In the genomic region with DNA sequence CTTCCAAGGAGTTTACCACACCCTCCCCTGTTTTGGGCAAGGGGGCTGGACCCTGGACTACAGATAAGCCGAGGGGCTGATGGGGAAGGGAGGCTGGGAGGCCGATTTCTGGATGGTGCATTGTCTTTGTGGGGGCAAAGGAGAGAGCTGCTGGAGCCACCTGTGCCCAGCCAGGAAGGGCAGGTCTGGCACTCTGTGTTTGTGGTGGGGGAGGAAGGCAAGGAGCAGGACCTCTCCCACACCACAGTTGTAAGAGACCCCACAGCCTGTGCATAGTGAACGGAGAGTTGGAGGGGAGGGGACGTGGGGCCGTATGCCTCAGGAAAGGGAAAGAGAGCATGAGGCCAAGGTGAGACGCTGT, we compare ENCODE assay signal across 11 cellular contexts. TPM values are rescaled to one million over a fixed set of nuclear protein-coding genes. Genes with fewer than 3 reads are reported as not detected.
A peak's percentile ranks its signal among the peaks of the same experiment; 100 is the strongest.
DNase-seq lines count a peak whose midpoint lies in the region; ATAC-seq and TF ChIP-seq lines count a peak whose summit lies in the region.
"Had no signal": no experiment of that assay in that cellular context is flagged by ENCODE, and none has a peak within 500 bp of the region (broad histone marks: within the 10 kb centered on the region; RNA-seq: fewer than 3 reads in every experiment).

No MANE protein-coding gene starts in this region.

- peaks cover 40% of the 10 kb centered on the region for H3K4me1 ChIP-seq in ACC112 (ENCODE audit: control insufficient read depth, insufficient read depth, low read length, unreplicated experiment)
- H3K4me1 ChIP-seq in HEK293 (ENCODE audit: control insufficient read depth, insufficient read depth, low read length): peaks cover 43% of the 10 kb centered on the region
- H3K4me1 ChIP-seq in neural progenitor cell: peaks cover 36% of the 10 kb centered on the region

- no peak overlapping the region for H3K27ac ChIP-seq in ACC112 (ENCODE audit: low read depth, low read length)
- H3K27ac ChIP-seq in HEK293 (ENCODE audit: extremely low read depth, low read depth, low read length): peak overlapping the region; percentile 82
- no peak overlapping the region for H3K27ac ChIP-seq in neural progenitor cell

- peaks cover 10% of the 10 kb centered on the region for H3K36me3 Mint-ChIP-seq in central memory CD8-positive, alpha-beta T cell (ENCODE audit: insufficient read depth)
- peaks cover 8% of the 10 kb centered on the region for H3K36me3 Mint-ChIP-seq in neural progenitor cell

- H3K4me3 ChIP-seq in ACC112 (ENCODE audit: low read depth, low read length) (peak overlapping the region; percentile 92), HEK293 (ENCODE audit: low read depth, low read length) (no peak overlapping the region), neural progenitor cell (peak overlapping the region; percentile 90)

- CTCF ChIA-PET in HEK293 (lab: Yijun Ruan, JAX): interaction anchor here (0.6 kb wide), 2 partner anchors 30 to 57 kb away, joined by 3 to 4 read pairs; no protein-coding TSS in a partner anchor

- H3K79me2 ChIP-seq in ACC112 (ENCODE audit: control insufficient read depth, insufficient read depth, low read length, unreplicated experiment) (peaks cover 13% of the 10 kb centered on the region), neural progenitor cell (ENCODE audit: low read depth) (peaks cover 26% of the 10 kb centered on the region)

- peaks cover 35% of the 10 kb centered on the region for H3F3A ChIP-seq in neural progenitor cell (ENCODE audit: low read depth)

- no peak for ATAC-seq in central memory CD8-positive, alpha-beta T cell (replicated peaks; ENCODE audit: extremely low read depth, poor library complexity, severe bottlenecking)

- H3K4me2 ChIP-seq in neural progenitor cell: peak overlapping the region; percentile 99

- peak overlapping the region; percentile 86 for H3K4me3 Mint-ChIP-seq in central memory CD8-positive, alpha-beta T cell
- H3K4me3 Mint-ChIP-seq in neural progenitor cell: peak overlapping the region; percentile 95

- no peak overlapping the region for H3K9ac ChIP-seq in neural progenitor cell

- no peaks in the 10 kb centered on the region for H3K27me3 Mint-ChIP-seq in central memory CD8-positive, alpha-beta T cell
- H3K27me3 Mint-ChIP-seq in neural progenitor cell (ENCODE audit: insufficient read depth, low read depth): peaks cover 11% of the 10 kb centered on the region

- no peak for TF ChIP-seq CTCF in HEK293 (tag by site-specific recombination; IDR thresholded peaks at IDR 0.05)
- TF ChIP-seq CTCF in neural progenitor cell (IDR thresholded peaks at IDR 0.05): no peak

- H3K9me3 ChIP-seq in HEK293 (ENCODE audit: control insufficient read depth, insufficient read depth, low read depth, low read length) (no peaks in the 10 kb centered on the region), neural progenitor cell (ENCODE audit: low read depth) (no peaks in the 10 kb centered on the region)

- peaks cover 20% of the 10 kb centered on the region for H3K4me1 Mint-ChIP-seq in central memory CD8-positive, alpha-beta T cell
- peaks cover 31% of the 10 kb centered on the region for H3K4me1 Mint-ChIP-seq in neural progenitor cell

- H3K27me3 ChIP-seq in ACC112 (ENCODE audit: insufficient read depth, low read length) (no peaks in the 10 kb centered on the region), neural progenitor cell (no peaks in the 10 kb centered on the region)

- peak overlapping the region; percentile 16 for H3K27ac Mint-ChIP-seq in central memory CD8-positive, alpha-beta T cell (ENCODE audit: low read depth)
- H3K27ac Mint-ChIP-seq in neural progenitor cell: peak overlapping the region; percentile 21

- H3K9me3 Mint-ChIP-seq in central memory CD8-positive, alpha-beta T cell: no peaks in the 10 kb centered on the region
- no peaks in the 10 kb centered on the region for H3K9me3 Mint-ChIP-seq in neural progenitor cell

- H2AFZ ChIP-seq in ACC112 (ENCODE audit: low read length, unreplicated experiment) (no peak overlapping the region), neural progenitor cell (replicated peaks) (no peak overlapping the region)

- H4K20me1 ChIP-seq in neural progenitor cell (ENCODE audit: low read depth): peaks cover 59% of the 10 kb centered on the region

- H3K36me3 ChIP-seq in ACC112 (ENCODE audit: insufficient read depth, low read length) (0 out of 2 replicates have a peak, but pooled peaks cover 5% of the 10 kb centered on the region), HEK293 (ENCODE audit: control insufficient read depth in 2 of 2, insufficient read depth in 1 of 2, low read length in 2 of 2) (peaks cover 0 to 44% of the 10 kb centered on the region in 2 experiments; a peak in 2 of 3 replicates), neural progenitor cell (no peaks in the 10 kb centered on the region)

- POLR2A ChIA-PET in HEK293 (lab: Yijun Ruan, JAX): interaction anchor here (12.3 kb wide), 1 partner anchor 39 kb away, joined by 242 read pairs; a partner anchor contains a TSS

- DNase-seq in central memory CD8-positive, alpha-beta T cell (ENCODE audit: low spot score in 2 of 2): peak in 1 of 2 donors; percentile 12
- DNase-seq in neural progenitor cell (ENCODE audit: low spot score) (no peak), iPS-NIHi7 (ENCODE audit: extremely low spot score) (no peak), NCI-H1930 (lab: John Stamatoyannopoulos, UW) (no peak), GF-D8 (lab: John Stamatoyannopoulos, UW) (no peak)
- DNase-seq in effector CD4-positive, alpha-beta T cell: no peak
- DNase-seq: activated CD4-positive, alpha-beta T cell treated with anti-CD3 and anti-CD28 coated beads for 48 hours; foreskin melanocyte; NCI-H146 had no signal

TF ChIP-seq in HEK293, 187 proteins besides CTCF, POLR2A, EP300 and RAD21:
- TF ChIP-seq ZNF140 (tag by site-specific recombination; IDR thresholded peaks at IDR 0.05): no peak
- TF ChIP-seq, protein P1, sequence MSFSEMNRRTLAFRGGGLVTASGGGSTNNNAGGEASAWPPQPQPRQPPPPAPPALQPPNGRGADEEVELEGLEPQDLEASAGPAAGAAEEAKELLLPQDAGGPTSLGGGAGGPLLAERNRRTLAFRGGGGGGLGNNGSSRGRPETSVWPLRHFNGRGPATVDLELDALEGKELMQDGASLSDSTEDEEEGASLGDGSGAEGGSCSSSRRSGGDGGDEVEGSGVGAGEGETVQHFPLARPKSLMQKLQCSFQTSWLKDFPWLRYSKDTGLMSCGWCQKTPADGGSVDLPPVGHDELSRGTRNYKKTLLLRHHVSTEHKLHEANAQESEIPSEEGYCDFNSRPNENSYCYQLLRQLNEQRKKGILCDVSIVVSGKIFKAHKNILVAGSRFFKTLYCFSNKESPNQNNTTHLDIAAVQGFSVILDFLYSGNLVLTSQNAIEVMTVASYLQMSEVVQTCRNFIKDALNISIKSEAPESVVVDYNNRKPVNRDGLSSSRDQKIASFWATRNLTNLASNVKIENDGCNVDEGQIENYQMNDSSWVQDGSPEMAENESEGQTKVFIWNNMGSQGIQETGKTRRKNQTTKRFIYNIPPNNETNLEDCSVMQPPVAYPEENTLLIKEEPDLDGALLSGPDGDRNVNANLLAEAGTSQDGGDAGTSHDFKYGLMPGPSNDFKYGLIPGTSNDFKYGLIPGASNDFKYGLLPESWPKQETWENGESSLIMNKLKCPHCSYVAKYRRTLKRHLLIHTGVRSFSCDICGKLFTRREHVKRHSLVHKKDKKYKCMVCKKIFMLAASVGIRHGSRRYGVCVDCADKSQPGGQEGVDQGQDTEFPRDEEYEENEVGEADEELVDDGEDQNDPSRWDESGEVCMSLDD (tag by site-specific recombination; IDR thresholded peaks at IDR 0.05): 0 out of 2 replicates have a peak, but pooled peaks have one; percentile 17
- 0 out of 2 replicates have a peak, but pooled peaks have one; percentile 18 for TF ChIP-seq SCRT2 (tag by site-specific recombination; IDR thresholded peaks at IDR 0.05)
- TF ChIP-seq, protein P2, sequence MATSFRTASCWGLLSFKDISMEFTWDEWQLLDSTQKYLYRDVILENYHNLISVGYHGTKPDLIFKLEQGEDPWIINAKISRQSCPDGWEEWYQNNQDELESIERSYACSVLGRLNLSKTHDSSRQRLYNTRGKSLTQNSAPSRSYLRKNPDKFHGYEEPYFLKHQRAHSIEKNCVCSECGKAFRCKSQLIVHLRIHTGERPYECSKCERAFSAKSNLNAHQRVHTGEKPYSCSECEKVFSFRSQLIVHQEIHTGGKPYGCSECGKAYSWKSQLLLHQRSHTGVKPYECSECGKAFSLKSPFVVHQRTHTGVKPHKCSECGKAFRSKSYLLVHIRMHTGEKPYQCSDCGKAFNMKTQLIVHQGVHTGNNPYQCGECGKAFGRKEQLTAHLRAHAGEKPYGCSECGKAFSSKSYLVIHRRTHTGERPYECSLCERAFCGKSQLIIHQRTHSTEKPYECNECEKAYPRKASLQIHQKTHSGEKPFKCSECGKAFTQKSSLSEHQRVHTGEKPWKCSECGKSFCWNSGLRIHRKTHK (tag by site-specific recombination; IDR thresholded peaks at IDR 0.05): no peak
- no peak for TF ChIP-seq ZNF423 (tag by site-specific recombination; IDR thresholded peaks at IDR 0.05)

RNA-seq across cellular contexts. Expression of a gene that starts 16.0 kb away (rescaled TPM):
- 1.0 TPM in 2 replicates for total RNA-seq in neural progenitor cell (ENCODE audit: low replicate concordance)

RNA-seq across cellular contexts. Expression of a gene that starts 16.5 kb away (rescaled TPM):
- total RNA-seq in neural progenitor cell (ENCODE audit: low replicate concordance): 63.2 and 106 TPM in 2 replicates

RNA-seq across cellular contexts. Expression of a gene that starts 16.9 kb away (rescaled TPM):
- total RNA-seq in neural progenitor cell (ENCODE audit: low replicate concordance): 5.2 and 28.1 TPM in 2 replicates

RNA-seq across cellular contexts. Expression of a gene that starts 27.1 kb away (rescaled TPM):
- 0.37 and 6.6 TPM in 2 replicates for total RNA-seq in neural progenitor cell (ENCODE audit: low replicate concordance)

RNA-seq across cellular contexts. Expression of a gene that starts 31.0 kb away (rescaled TPM):
- 43.1 and 94.8 TPM in 2 replicates for total RNA-seq in neural progenitor cell (ENCODE audit: low replicate concordance)
